19 cellular contexts compared by ENCODE assay signal in genomic region chr1:241215203-241215602, GRCh38.
DNase-seq lines count a peak whose midpoint lies in the region; ATAC-seq and TF ChIP-seq lines count a peak whose summit lies in the region.
"Had no signal": no experiment of that assay in that cellular context is flagged by ENCODE, and none has a peak within 500 bp of the region (broad histone marks: within the 10 kb centered on the region; RNA-seq: fewer than 3 reads in every experiment).

No MANE protein-coding gene starts in this region.

- H2BK20ac ChIP-seq in IMR-90 (ENCODE audit: low read depth, low read length), result no peak overlapping the region

- H2BK5ac ChIP-seq in IMR-90 (ENCODE audit: low read depth, low read length, poor library complexity, severe bottlenecking), result no peak overlapping the region

- TF ChIP-seq EP300 in transverse colon (IDR thresholded peaks at IDR 0.05; ENCODE audit: low read depth), result no peak

- no CpG with 5 or more reads among the region's 4 CpGs for WGBS in IMR-90 (ENCODE audit: extremely low coverage in 2 of 2, insufficient read length in 1 of 2), 2 experiments
- 9% methylated on average over 4 of the region's 4 CpGs; no CpG with 5 or more reads in 1 of the 2 donors for WGBS in transverse colon (ENCODE audit: low coverage in 1 of 2), 2 donors

- H2AK5ac ChIP-seq in IMR-90 (ENCODE audit: low read depth, low read length), result no peak overlapping the region

- no peaks in the 10 kb centered on the region for H3K27me3 Mint-ChIP-seq in CD4-positive, alpha-beta memory T cell
- H3K27me3 Mint-ChIP-seq: B cell; CD4-positive, CD25-positive, alpha-beta regulatory T cell had no signal

- no peak overlapping the region for H3K56ac ChIP-seq in IMR-90 (ENCODE audit: extremely low read depth, insufficient read depth, low read length)

- H3K4me2 ChIP-seq in IMR-90 (ENCODE audit: low read depth, low read length), result no peak overlapping the region

- H3K4ac ChIP-seq in IMR-90 (ENCODE audit: low read depth, low read length), result no peak overlapping the region

- H2AK9ac ChIP-seq in IMR-90 (replicated peaks; ENCODE audit: low read depth, low read length, poor library complexity), result no peak overlapping the region

- no peak overlapping the region for H3K23ac ChIP-seq in IMR-90 (ENCODE audit: low read depth, low read length)

- H2BK120ac ChIP-seq in IMR-90 (ENCODE audit: low read depth, low read length), result no peak overlapping the region

- no peaks in the 10 kb centered on the region for H4K20me1 ChIP-seq in IMR-90 (ENCODE audit: insufficient read depth, low read length)

- intact Hi-C loops in IMR-90 (cut with micrococcal nuclease), result no loop called here
- intact Hi-C loops in transverse colon (cut with DNase I; ENCODE audit: low total_unique reads), result no loop called here
- intact Hi-C loops in CD4-positive, alpha-beta memory T cell (cut with micrococcal nuclease), result no loop called here

- H3K9me3 ChIP-seq in IMR-90 (ENCODE audit: control insufficient read depth, insufficient read depth, low read length) (peaks cover 8% of the 10 kb centered on the region; the same call in 1 of the 2 replicates), transverse colon (peaks cover 0 to 7% of the 10 kb centered on the region in 2 donors)
- H3K9me3 ChIP-seq in CD4-positive, alpha-beta memory T cell (ENCODE audit: control insufficient read depth in 1 of 2, low read length in 2 of 2), result peaks cover 0 to 3% of the 10 kb centered on the region in 2 donors

- H3K4me3 Mint-ChIP-seq in CD4-positive, alpha-beta memory T cell, result no peak overlapping the region
- H3K4me3 Mint-ChIP-seq: B cell; CD4-positive, CD25-positive, alpha-beta regulatory T cell had no signal

- H3K27me3 ChIP-seq in IMR-90 (ENCODE audit: control insufficient read depth, insufficient read depth, low read length) (no peaks in the 10 kb centered on the region), foreskin keratinocyte (no peaks in the 10 kb centered on the region), transverse colon (no peaks in the 10 kb centered on the region)
- H3K27me3 ChIP-seq in CD4-positive, alpha-beta memory T cell (ENCODE audit: insufficient read depth, low read length), result no peaks in the 10 kb centered on the region

- peaks cover 4 to 17% (median 8%) of the 10 kb centered on the region in 8 donors for H3K9me3 Mint-ChIP-seq in CD4-positive, alpha-beta memory T cell

- no peaks in the 10 kb centered on the region for H3K4me1 Mint-ChIP-seq in CD4-positive, alpha-beta memory T cell
- H3K4me1 Mint-ChIP-seq: B cell; CD4-positive, CD25-positive, alpha-beta regulatory T cell had no signal

- no peak overlapping the region for H3K14ac ChIP-seq in IMR-90 (replicated peaks; ENCODE audit: low read depth, low read length)

- H3K36me3 Mint-ChIP-seq in CD4-positive, alpha-beta memory T cell, result no peaks in the 10 kb centered on the region
- H3K36me3 Mint-ChIP-seq: CD4-positive, CD25-positive, alpha-beta regulatory T cell had no signal

- no peak overlapping the region for H4K5ac ChIP-seq in IMR-90 (ENCODE audit: low read depth, low read length)

- dilution Hi-C loops in IMR-90 (cut with HindIII; ENCODE audit: low sequenced_read_pairs, unreplicated experiment), result no loop called here

- H4K8ac ChIP-seq in IMR-90 (ENCODE audit: low read depth in 2 of 2, low read length in 2 of 2), result no peak overlapping the region

- H3K9me1 ChIP-seq in IMR-90 (ENCODE audit: insufficient read depth, low read length), result no peaks in the 10 kb centered on the region

- no peak for ATAC-seq in IMR-90 (ENCODE audit: low read depth)
- ATAC-seq in foreskin keratinocyte, result no peak
- ATAC-seq: K562 had no signal

- H3K79me1 ChIP-seq in IMR-90 (ENCODE audit: low read depth in 1 of 2, low read length in 2 of 2), result no peaks in the 10 kb centered on the region

- no peak overlapping the region for H3K18ac ChIP-seq in IMR-90 (ENCODE audit: low read depth, low read length)

- no peaks in the 10 kb centered on the region for H3K4me1 ChIP-seq in IMR-90 (ENCODE audit: control insufficient read depth, insufficient read depth, low read length)
- H3K4me1 ChIP-seq in foreskin keratinocyte, result peaks cover 6% of the 10 kb centered on the region
- peaks cover 0 to 9% (median 0%) of the 10 kb centered on the region in 4 donors for H3K4me1 ChIP-seq in transverse colon
- no peaks in the 10 kb centered on the region for H3K4me1 ChIP-seq in CD4-positive, alpha-beta memory T cell (ENCODE audit: insufficient read depth, low read length)

- TF ChIP-seq CTCF in IMR-90 (conservative IDR thresholded peaks at IDR 0.05; ENCODE audit: low read depth, low read length) (no peak), foreskin keratinocyte (conservative IDR thresholded peaks at IDR 0.05) (no peak), transverse colon (IDR thresholded peaks at IDR 0.05) (no peak)

- no peak for TF ChIP-seq POLR2A in IMR-90 (IDR thresholded peaks at IDR 0.05; ENCODE audit: low read depth, low read length)
- no peak for TF ChIP-seq POLR2A in transverse colon (IDR thresholded peaks at IDR 0.05)

- no peak overlapping the region for H3K4me3 ChIP-seq in IMR-90 (ENCODE audit: insufficient read depth, low read depth, low read length)
- H3K4me3 ChIP-seq in skeletal muscle cell (ENCODE audit: low read depth, low read length), result no peak overlapping the region
- H3K4me3 ChIP-seq in transverse colon, result no peak overlapping the region
- no peak overlapping the region for H3K4me3 ChIP-seq in CD4-positive, alpha-beta memory T cell (ENCODE audit: low read length in 2 of 2)
- H3K4me3 ChIP-seq: GM23248, K562 had no signal

- no peak overlapping the region for H4K91ac ChIP-seq in IMR-90 (ENCODE audit: insufficient read depth, low read depth, low read length)

- no TSS peak for BruUV-seq in IMR-90 (replicated peaks; lab: Mats Ljungman, UMichigan)

- H2AFZ ChIP-seq in IMR-90 (replicated peaks; ENCODE audit: low read length, poor library complexity), result no peak overlapping the region
- H2AFZ ChIP-seq: GM23248 had no signal

- H3K27ac ChIP-seq in IMR-90 (ENCODE audit: insufficient read depth, low read length) (no peak overlapping the region), foreskin keratinocyte (peak overlapping the region; percentile 50), transverse colon (no peak overlapping the region)
- no peak overlapping the region for H3K27ac ChIP-seq in CD4-positive, alpha-beta memory T cell (ENCODE audit: low read depth, low read length)
- H3K27ac ChIP-seq: GM23248 had no signal

- CTCF ChIA-PET in IMR-90 (lab: Yijun Ruan, JAX), result no interaction called here
- CTCF ChIA-PET in CD4-positive, alpha-beta memory T cell (lab: Charles Lee; ENCODE audit: partially characterized antibody), result no interaction called here

- POLR2A ChIA-PET in IMR-90 (lab: Charles Lee; ENCODE audit: unreplicated experiment), result no interaction called here
- POLR2A ChIA-PET in CD4-positive, alpha-beta memory T cell (lab: Charles Lee; ENCODE audit: partially characterized antibody), result no interaction called here

- in situ Hi-C loops in IMR-90 (cut with MboI; ENCODE audit: low sequenced_read_pairs) (no loop called here), transverse colon (cut with MboI; ENCODE audit: low pct_ligation_motif_present in 1 of 4, low pct_unique_long_range_greater_than_20kb in 1 of 4, low sequenced_read_pairs in 3 of 4) (no loop called here)

- H3K27ac Mint-ChIP-seq in CD4-positive, alpha-beta memory T cell, result no peak overlapping the region
- H3K27ac Mint-ChIP-seq: B cell; CD4-positive, CD25-positive, alpha-beta regulatory T cell had no signal

- H2BK15ac ChIP-seq in IMR-90 (ENCODE audit: low read depth, low read length), result no peak overlapping the region

- no peak for TF ChIP-seq RAD21 in IMR-90 (IDR thresholded peaks at IDR 0.05; ENCODE audit: low read length)

- DNase-seq in IMR-90, result no peak
- DNase-seq in foreskin keratinocyte, result peak; percentile 47 to 53
- DNase-seq in skeletal muscle cell (ENCODE audit: low read depth), result peak; percentile 29
- DNase-seq in activated gamma-delta T cell (lab: John Stamatoyannopoulos, UW), result no peak
- no peak for DNase-seq in kidney glomerular epithelial cell (lab: John Stamatoyannopoulos, UW)
- DNase-seq in transverse colon, result no peak
- no peak for DNase-seq in CD4-positive, alpha-beta memory T cell
- DNase-seq: CD4-positive, CD25-positive, alpha-beta regulatory T cell; DND-41; GF-D8; GM23248; MV-4-11; NCI-H1436; NCI-H2029; NCI-H2171 treated with DMSO at 0.1 percent for 48 hours; NCI-H524; SHP77 treated with DMSO at 0.1 percent for 48 hours had no signal

- H3K36me3 ChIP-seq in IMR-90 (ENCODE audit: control insufficient read depth, insufficient read depth, low read length) (no peaks in the 10 kb centered on the region), transverse colon (no peaks in the 10 kb centered on the region)
- H3K36me3 ChIP-seq in CD4-positive, alpha-beta memory T cell (ENCODE audit: insufficient read depth, low read length), result no peaks in the 10 kb centered on the region

- no peak overlapping the region for H3K9ac ChIP-seq in IMR-90 (ENCODE audit: low read depth, low read length)
- H3K9ac ChIP-seq: GM23248 had no signal

TF ChIP-seq in IMR-90, 13 proteins besides CTCF, POLR2A, EP300 and RAD21:
- TF ChIP-seq CEBPB (IDR thresholded peaks at IDR 0.05; ENCODE audit: low read depth, low read length), result 0 out of 2 replicates have a peak, but pooled peaks have one; percentile 7
- TF ChIP-seq CHD1 (IDR thresholded peaks at IDR 0.05; ENCODE audit: low read depth, low read length), result no peak

Comparison
In these comparisons a context has a peak if more than half of its experiments do, and no peak if none do; other contexts are left out.
1. DNase-seq: peak in foreskin keratinocyte (2 of 2) and skeletal muscle cell (single experiment); none in IMR-90 (single experiment), activated gamma-delta T cell (single experiment), kidney glomerular epithelial cell (single experiment), transverse colon (single experiment) and CD4-positive, alpha-beta memory T cell (0 of 5).